16 cellular contexts compared by ENCODE assay signal in the genomic region with DNA sequence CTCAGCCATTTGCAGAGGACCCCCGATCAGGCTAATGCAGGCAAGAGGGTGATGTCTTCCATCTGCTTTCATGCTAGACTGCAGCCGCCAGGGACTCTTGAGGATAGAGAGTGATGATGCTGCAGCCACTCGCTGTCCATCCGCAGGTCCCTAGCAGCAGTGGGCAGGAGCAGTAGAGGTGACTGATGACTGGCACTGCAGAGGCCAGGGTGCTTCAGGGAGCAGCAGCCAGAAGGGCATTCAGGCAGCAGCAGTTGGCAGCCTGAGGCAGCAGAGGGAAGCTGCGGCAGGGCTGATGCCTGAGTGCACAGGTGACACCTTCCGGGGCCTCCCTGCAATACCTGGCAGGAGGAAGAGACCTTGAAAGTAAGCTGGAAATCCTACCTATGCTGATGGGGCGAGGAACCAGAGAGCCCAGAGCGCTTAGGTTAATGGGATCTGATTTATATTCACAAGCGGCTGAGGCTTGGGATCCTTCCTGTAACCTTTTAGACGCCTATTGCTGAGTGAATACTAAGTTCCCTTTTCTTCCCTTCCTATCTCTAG.
"Had no signal": no experiment of that assay in that cellular context is flagged by ENCODE, and none has a peak within 500 bp of the region (broad histone marks: within the 10 kb centered on the region; RNA-seq: fewer than 3 reads in every experiment).

No MANE protein-coding gene starts in this region.

- H3K4me3 ChIP-seq: cardiac muscle cell, esophagus muscularis mucosa, lung, spleen, tibial artery had no signal

- H3K27me3 ChIP-seq: cardiac muscle cell, esophagus muscularis mucosa, tibial artery had no signal

- H3K9me3 ChIP-seq: esophagus muscularis mucosa, spleen, tibial artery had no signal

- FAIRE-seq: endothelial cell of umbilical vein had no signal

- DNase-seq: activated B cell treated with CpG ODN at 0.5 μM for 24 hours; activated CD4-positive, alpha-beta memory T cell treated with anti-CD3 and anti-CD28 coated beads, Interleukin-2, amount 10 ng/mL, durations not matched to agents 7 days and 5 days; activated CD4-positive, alpha-beta T cell treated with anti-CD3 and anti-CD28 coated beads for 48 hours; activated CD8-positive, alpha-beta memory T cell treated with anti-CD3 and anti-CD28 coated beads, Interleukin-2, amount 10 ng/mL, durations not matched to agents 7 days and 5 days; effector CD8-positive, alpha-beta T cell; left cardiac atrium; midbrain; nucleus accumbens; posterior cingulate gyrus; spleen; stimulated activated CD4-positive, alpha-beta T cell treated with anti-CD3 and anti-CD28 coated beads, Interleukin-4, amount 100 ng/mL, for 4 hours; tibial artery had no signal

- H3K27ac ChIP-seq: cardiac muscle cell, esophagus muscularis mucosa, spleen, tibial artery had no signal

- H3K36me3 ChIP-seq: cardiac muscle cell, esophagus muscularis mucosa, spleen, tibial artery had no signal
